Comparison of ENCODE assay signal across 1 cellular context in genomic region chr9:126633881-126634558, GRCh38.
TF ChIP-seq lines count a peak whose summit lies in the region.

No MANE protein-coding gene starts in this region.

TF ChIP-seq in H1, 55 proteins besides CTCF, POLR2A, EP300 and RAD21 (continued from another document):
- TF ChIP-seq, protein P1, sequence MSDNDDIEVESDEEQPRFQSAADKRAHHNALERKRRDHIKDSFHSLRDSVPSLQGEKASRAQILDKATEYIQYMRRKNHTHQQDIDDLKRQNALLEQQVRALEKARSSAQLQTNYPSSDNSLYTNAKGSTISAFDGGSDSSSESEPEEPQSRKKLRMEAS (IDR thresholded peaks at IDR 0.05), result no peak
- no peak for TF ChIP-seq RXRA (IDR thresholded peaks at IDR 0.05; ENCODE audit: insufficient read depth, low read depth, low read length)
- no peak for TF ChIP-seq ASH2L (IDR thresholded peaks at IDR 0.05; ENCODE audit: low read length)
- TF ChIP-seq TEAD4 (IDR thresholded peaks at IDR 0.05; ENCODE audit: low read depth, low read length), result no peak
- no peak for TF ChIP-seq KDM5A (IDR thresholded peaks at IDR 0.05; ENCODE audit: low read length)
- TF ChIP-seq SAP30 (IDR thresholded peaks at IDR 0.05; ENCODE audit: insufficient read depth, insufficient replicate concordance, low read length), result no peak
- TF ChIP-seq PHF8 (conservative IDR thresholded peaks at IDR 0.05; ENCODE audit: low read depth, low read length), result no peak
- no peak for TF ChIP-seq CHD2 (IDR thresholded peaks at IDR 0.05; ENCODE audit: low read length)
- no peak for TF ChIP-seq POLR2AphosphoS5 (IDR thresholded peaks at IDR 0.05; ENCODE audit: low read depth, low read length)
- no peak for TF ChIP-seq CBX8 (IDR thresholded peaks at IDR 0.05; ENCODE audit: borderline replicate concordance, low read depth, low read length)
- TF ChIP-seq SP2 (IDR thresholded peaks at IDR 0.05; ENCODE audit: low read length), result no peak
- TF ChIP-seq CREB1 (IDR thresholded peaks at IDR 0.05), result no peak
- TF ChIP-seq NRF1 (IDR thresholded peaks at IDR 0.05; ENCODE audit: low read depth, low read length), result no peak
